18 cellular contexts compared by ENCODE assay signal in the genomic region with DNA sequence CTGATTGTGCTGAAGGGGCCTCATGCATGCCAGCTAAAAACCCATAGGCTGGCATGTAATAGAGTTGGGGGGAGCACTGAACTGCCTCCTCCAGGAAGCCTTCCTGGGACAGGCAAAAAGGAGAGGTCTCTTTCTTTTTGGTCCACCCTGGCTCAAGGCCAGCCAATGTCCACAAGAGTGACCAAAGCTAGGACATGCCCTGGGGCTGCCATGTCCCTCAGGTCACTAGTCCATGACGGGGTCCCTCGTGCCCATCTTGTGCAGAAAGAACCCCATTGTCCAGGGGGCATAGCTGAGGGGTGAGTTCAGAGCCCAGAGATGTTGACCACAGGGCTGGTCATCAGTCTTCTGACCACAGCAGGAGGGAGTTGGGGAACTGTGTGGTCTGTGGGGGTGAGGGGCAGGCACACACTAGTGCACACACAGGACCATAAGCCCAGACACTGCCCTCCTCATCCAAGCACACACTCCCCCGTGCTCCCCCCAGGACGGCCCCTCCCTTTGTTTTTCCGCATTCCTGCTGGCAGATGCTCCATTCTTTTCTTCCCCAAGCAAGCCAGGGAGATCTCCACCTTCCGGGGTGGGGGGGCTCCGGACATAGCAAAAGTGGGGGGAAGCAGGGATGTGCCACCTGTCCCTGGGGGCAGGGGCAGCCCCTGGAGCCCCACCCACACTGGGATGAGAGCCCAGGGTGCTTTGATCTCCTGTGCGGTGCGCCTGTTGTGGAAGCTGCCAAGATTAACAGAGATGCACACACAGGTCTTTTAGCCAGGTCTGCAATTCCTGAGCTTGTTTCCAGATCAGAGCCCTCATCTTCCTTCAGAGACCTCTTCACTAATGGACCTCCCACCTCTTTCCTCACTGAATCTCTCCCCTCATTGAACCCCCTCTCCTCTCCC. TPM values are rescaled to one million over a fixed set of nuclear protein-coding genes. Genes with fewer than 3 reads are reported as not detected.
A peak's percentile ranks its signal among the peaks of the same experiment; 100 is the strongest.
DNase-seq lines count a peak whose midpoint lies in the region; ATAC-seq, FAIRE-seq and TF ChIP-seq lines count a peak whose summit lies in the region.
"Had no signal": no experiment of that assay in that cellular context is flagged by ENCODE, and none has a peak within 500 bp of the region (broad histone marks: within the 10 kb centered on the region; RNA-seq: fewer than 3 reads in every experiment).

No MANE protein-coding gene starts in this region.

- TF ChIP-seq POLR2A in GM12892 (IDR thresholded peaks at IDR 0.05; ENCODE audit: low read depth, low read length) (no peak), spleen (IDR thresholded peaks at IDR 0.05) (no peak)

- H3K36me3 ChIP-seq in SJCRH30: no peaks in the 10 kb centered on the region
- no peaks in the 10 kb centered on the region for H3K36me3 ChIP-seq in spleen
- H3K36me3 ChIP-seq: thoracic aorta had no signal

- FAIRE-seq in GM12892 (lab: Jason Lieb, UNC): no peak
- FAIRE-seq: GM12878 had no signal

- CTCF ChIA-PET in activated CD4-positive, alpha-beta T cell treated with anti-CD3 and anti-CD28 coated beads for 36 hours (lab: Charles Lee): no interaction called here

- no peaks in the 10 kb centered on the region for H3K36me3 Mint-ChIP-seq in activated CD4-positive, alpha-beta T cell treated with anti-CD3 and anti-CD28 coated beads for 36 hours (ENCODE audit: low read depth)

- DNase-seq in A172 (ENCODE audit: low spot score): peak; percentile 70
- DNase-seq in GM12892 (ENCODE audit: insufficient read length): peak; percentile 5
- peak; percentile 65 to 75 for DNase-seq in SJCRH30
- DNase-seq in kidney tubule cell (ENCODE audit: low spot score): peak; percentile 87
- DNase-seq in spleen: no peak
- DNase-seq in activated CD4-positive, alpha-beta T cell treated with anti-CD3 and anti-CD28 coated beads for 36 hours: no peak
- DNase-seq: activated CD4-positive, alpha-beta T cell treated with anti-CD3 and anti-CD28 coated beads for 48 hours; DMS53; effector CD4-positive, alpha-beta T cell; midbrain; NCI-H1092 treated with DMSO at 0.1 percent for 48 hours; NCI-H446 had no signal

- H3K4me3 Mint-ChIP-seq in activated CD4-positive, alpha-beta T cell treated with anti-CD3 and anti-CD28 coated beads for 36 hours: no peak overlapping the region
- H3K4me3 Mint-ChIP-seq: activated T-helper 17 cell treated with anti-CD3 and anti-CD28 coated beads, Interleukin-2, amount 50 U/mL, for 72 hours; T-helper 1 cell treated with Interleukin-12 subunit alpha and Interleukin-12 subunit beta and Interleukin-4 antibody, amounts not matched to agents 30 μg/mL and 1 μg/mL, for 36 hours had no signal

- intact Hi-C loops in spleen (cut with DNase I; ENCODE audit: low total_unique reads): loop anchor here (5.0 kb wide), 1 partner anchor 117 kb away; no protein-coding TSS in a partner anchor
- intact Hi-C loops in activated CD4-positive, alpha-beta T cell treated with anti-CD3 and anti-CD28 coated beads for 36 hours (cut with DNase I, micrococcal nuclease): loop anchor here in 1 of 2 experiments (5.0 kb wide), 1 partner anchor 57 kb away; the partner anchor contains the start of gene NGFR

- TF ChIP-seq CTCF in spleen (IDR thresholded peaks at IDR 0.05 in 8 of 11, conservative IDR thresholded peaks at IDR 0.05 in 3 of 11): no peak

- H3K27me3 Mint-ChIP-seq in activated CD4-positive, alpha-beta T cell treated with anti-CD3 and anti-CD28 coated beads for 36 hours: peaks cover 22% of the 10 kb centered on the region

- H3K27ac Mint-ChIP-seq in activated CD4-positive, alpha-beta T cell treated with anti-CD3 and anti-CD28 coated beads for 36 hours: no peak overlapping the region
- H3K27ac Mint-ChIP-seq: activated T-helper 17 cell treated with anti-CD3 and anti-CD28 coated beads, Interleukin-2, amount 50 U/mL, for 72 hours; T-helper 1 cell treated with Interleukin-12 subunit alpha and Interleukin-12 subunit beta and Interleukin-4 antibody, amounts not matched to agents 30 μg/mL and 1 μg/mL, for 36 hours had no signal

- H3K4me3 ChIP-seq in SJCRH30 (peak overlapping the region; percentile 53; the same call in 1 of the 2 replicates), spleen (no peak overlapping the region)
- H3K4me3 ChIP-seq: GM12878, thoracic aorta had no signal

- peak overlapping the region; percentile 98 for H3K27ac ChIP-seq in SJCRH30
- H3K27ac ChIP-seq in spleen: no peak overlapping the region
- H3K27ac ChIP-seq: thoracic aorta had no signal

- H3K9me3 ChIP-seq in SJCRH30 (replicated peaks) (no peaks in the 10 kb centered on the region), spleen (no peaks in the 10 kb centered on the region)
- H3K9me3 ChIP-seq: thoracic aorta had no signal

- H3K4me1 Mint-ChIP-seq in activated CD4-positive, alpha-beta T cell treated with anti-CD3 and anti-CD28 coated beads for 36 hours: no peaks in the 10 kb centered on the region
- H3K4me1 Mint-ChIP-seq: activated T-helper 17 cell treated with anti-CD3 and anti-CD28 coated beads, Interleukin-2, amount 50 U/mL, for 72 hours had no signal

- H3K27me3 ChIP-seq in SJCRH30 (no peaks in the 10 kb centered on the region), spleen (replicated peaks in 1 of 7) (peaks cover 0 to 62% (median 10%) of the 10 kb centered on the region in 7 donors)

- ATAC-seq in HG02852 (IDR thresholded peaks at IDR 0.05; ENCODE audit: unreplicated experiment) (no peak), HG02981 (IDR thresholded peaks at IDR 0.05; ENCODE audit: unreplicated experiment) (no peak)
- ATAC-seq in activated CD4-positive, alpha-beta T cell treated with anti-CD3 and anti-CD28 coated beads for 36 hours: no peak
- ATAC-seq: activated T-helper 17 cell treated with anti-CD3 and anti-CD28 coated beads, Interleukin-2, amount 50 U/mL, for 72 hours had no signal

- no peaks in the 10 kb centered on the region for H3K9me3 Mint-ChIP-seq in activated CD4-positive, alpha-beta T cell treated with anti-CD3 and anti-CD28 coated beads for 36 hours (ENCODE audit: low read depth)
- H3K9me3 Mint-ChIP-seq: activated T-helper 17 cell treated with anti-CD3 and anti-CD28 coated beads, Interleukin-2, amount 50 U/mL, for 72 hours; T-helper 1 cell treated with Interleukin-12 subunit alpha and Interleukin-12 subunit beta and Interleukin-4 antibody, amounts not matched to agents 30 μg/mL and 1 μg/mL, for 36 hours had no signal

- POLR2A ChIA-PET in activated CD4-positive, alpha-beta T cell treated with anti-CD3 and anti-CD28 coated beads for 36 hours (lab: Charles Lee): no interaction called here

- peaks cover 35% of the 10 kb centered on the region for H3K4me1 ChIP-seq in SJCRH30
- H3K4me1 ChIP-seq in spleen: peaks cover 0 to 16% (median 8%) of the 10 kb centered on the region in 6 donors

- WGBS in spleen, 5 donors: 68 to 88% (median 76%) methylated on average over 9 of the region's 9 CpGs

RNA-seq across cellular contexts. Expression of gene PHB1, which starts 25.2 kb away (rescaled TPM):
- total RNA-seq in A172 (2014; rRNA removed; shearing (Covaris generic)): 280 and 302 TPM in 2 replicates
- 252 TPM for polyA plus RNA-seq in GM12892 (2012; ENCODE audit: missing spikeins)
- total RNA-seq in SJCRH30 (2014; rRNA removed; shearing (Covaris generic)): 240 and 249 TPM in 2 replicates
- total RNA-seq in spleen: 10 to 100 TPM; 49.4 to 84.1 (median 66.6) TPM
- polyA plus RNA-seq in spleen: 100 to 1,000 TPM in 1 of 3 donors, 10 to 100 TPM in 2; 60.3 to 109 (median 95.5) TPM
- total RNA-seq in activated CD4-positive, alpha-beta T cell treated with anti-CD3 and anti-CD28 coated beads for 36 hours: 100 to 1,000 TPM; 346 to 350 TPM

RNA-seq across cellular contexts. Expression of gene NGFR, which starts 55.2 kb away (rescaled TPM):
- total RNA-seq in A172 (2014; rRNA removed; shearing (Covaris generic)): 1.8 and 2.3 TPM in 2 replicates
- 0.45 TPM for polyA plus RNA-seq in GM12892 (2012; ENCODE audit: missing spikeins)
- 104 and 105 TPM in 2 replicates for total RNA-seq in SJCRH30 (2014; rRNA removed; shearing (Covaris generic))
- total RNA-seq in spleen: 10 to 100 TPM in 6 of 7 donors, 1 to 10 TPM in 1; 6.6 to 36.8 (median 15.6) TPM
- polyA plus RNA-seq in spleen: 10 to 100 TPM in 1 of 3 donors, 1 to 10 TPM in 2; 4.1 to 12.2 (median 5.5) TPM
- under 1 TPM; 0.21 to 0.46 TPM for total RNA-seq in activated CD4-positive, alpha-beta T cell treated with anti-CD3 and anti-CD28 coated beads for 36 hours

Comparison
In these comparisons a context has a peak if more than half of its experiments do, and no peak if none do; other contexts are left out.
1. DNase-seq: peak in A172 (single experiment), GM12892 (single experiment), SJCRH30 (2 of 2) and kidney tubule cell (single experiment); none in spleen (single experiment) and activated CD4-positive, alpha-beta T cell treated with anti-CD3 and anti-CD28 coated beads for 36 hours (single experiment).